33 cellular contexts compared by ENCODE assay signal in the genomic region with DNA sequence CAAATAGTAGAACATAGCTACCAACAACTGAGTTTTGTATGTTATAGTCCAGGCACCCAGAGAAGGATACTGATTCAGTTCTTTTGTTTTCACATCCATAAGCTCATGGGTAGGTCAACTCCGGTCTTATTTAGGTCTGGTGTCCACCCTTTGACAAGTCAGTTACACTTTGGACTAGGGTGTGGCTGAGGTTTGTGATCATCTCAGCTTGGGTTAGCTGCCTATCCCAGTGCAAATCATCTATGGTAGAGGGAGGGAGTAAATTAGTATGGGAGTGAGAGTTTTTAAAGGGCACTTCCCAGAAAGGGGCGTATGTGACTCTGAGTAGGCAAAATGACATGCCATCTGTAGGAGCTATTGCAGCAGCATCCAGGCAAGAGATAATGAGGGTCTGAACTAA.
"Had no signal": no experiment of that assay in that cellular context is flagged by ENCODE, and none has a peak within 500 bp of the region (broad histone marks: within the 10 kb centered on the region; RNA-seq: fewer than 3 reads in every experiment).

No MANE protein-coding gene starts in this region.

- ATAC-seq: activated CD8-positive, alpha-beta T cell treated with anti-CD3 and anti-CD28 coated beads, Interleukin-2, amount 10 ng/mL, durations not matched to agents 7 days and 5 days; Right ventricle myocardium inferior; SK-N-SH treated with all-trans-retinoic acid at 6 μM for 48 hours had no signal

- H3K36me3 ChIP-seq: brain microvascular endothelial cell had no signal

- DNase-seq: activated CD4-positive, alpha-beta T cell treated with anti-CD3 and anti-CD28 coated beads, Interleukin-2, amount 10 ng/mL, durations not matched to agents 7 days and 5 days; activated CD4-positive, alpha-beta T cell treated with anti-CD3 and anti-CD28 coated beads, Interleukin-2, amount 50 U/mL, for 48 hours; activated CD8-positive, alpha-beta T cell treated with anti-CD3 and anti-CD28 coated beads, Interleukin-2, amount 10 ng/mL, durations not matched to agents 7 days and 5 days; activated naive CD4-positive, alpha-beta T cell; activated naive CD4-positive, alpha-beta T cell treated with anti-CD3 and anti-CD28 coated beads, Interleukin-2, amount 50 U/mL, for 16 hours; activated naive CD8-positive, alpha-beta T cell treated with anti-CD3 and anti-CD28 coated beads for 36 hours; activated T-cell treated with anti-CD3 and anti-CD28 coated beads, Interleukin-2, amount 50 U/mL, for 24 hours; amniotic stem cell; aorta; brain microvascular endothelial cell; central memory CD4-positive, alpha-beta T cell; Kasumi-1; KG1; MM.1S; NCI-H1092 treated with DMSO at 0.1 percent for 48 hours; NCI-H1417; NCI-H146; NCI-H187; NCI-H2029 treated with DMSO at 0.1 percent for 48 hours; NCI-H2107; NCI-H2171; NCI-H226; NCI-H446 treated with DMSO at 0.1 percent for 48 hours; NCI-H524 treated with DMSO at 0.1 percent for 48 hours; NK-92 treated with Interleukin-12 subunit alpha and Interleukin-12 subunit beta, amount 100 ng/mL, for 24 hours; PC-9; SIG-M5; T-helper 1 cell; T-helper 2 cell; T-helper 9 cell had no signal

- H3K4me3 ChIP-seq: PC-9 had no signal

- H3K27me3 ChIP-seq: brain microvascular endothelial cell had no signal

- H3K27ac ChIP-seq: brain microvascular endothelial cell, PC-9, RWPE1 had no signal
